ENCODE assay signal across 16 cellular contexts in genomic region chrX:22969416-22969815, GRCh38. TPM values are rescaled to one million over a fixed set of nuclear protein-coding genes. Genes with fewer than 3 reads are reported as not detected.
DNase-seq lines count a peak whose midpoint lies in the region; ATAC-seq and TF ChIP-seq lines count a peak whose summit lies in the region.
"Had no signal": no experiment of that assay in that cellular context is flagged by ENCODE, and none has a peak within 500 bp of the region (broad histone marks: within the 10 kb centered on the region; RNA-seq: fewer than 3 reads in every experiment).

No MANE protein-coding gene starts in this region.

- H3K4me3 ChIP-seq in AG10803 (ENCODE audit: low read length) (no peak overlapping the region), right atrium auricular region (no peak overlapping the region)
- H3K4me3 ChIP-seq: A549 had no signal

- peak overlapping the region in 1 of 2 donors; percentile 23 for H3K27ac ChIP-seq in right atrium auricular region
- H3K27ac ChIP-seq: A549 had no signal

- no peaks in the 10 kb centered on the region for H3K36me3 ChIP-seq in right atrium auricular region

- no peaks in the 10 kb centered on the region for H3K27me3 ChIP-seq in right atrium auricular region

- H3K9me3 ChIP-seq in right atrium auricular region, result no peaks in the 10 kb centered on the region
- H3K9me3 ChIP-seq: A549, SK-N-SH had no signal

- ATAC-seq in GM19351 (IDR thresholded peaks at IDR 0.05; ENCODE audit: unreplicated experiment) (peak; percentile 50), HG02870 (IDR thresholded peaks at IDR 0.05; ENCODE audit: unreplicated experiment) (no peak)
- ATAC-seq: A549; CD8-positive, alpha-beta T cell had no signal

- no peaks in the 10 kb centered on the region for H3K4me1 ChIP-seq in right atrium auricular region
- H3K4me1 ChIP-seq: A549 had no signal

- DNase-seq in AG10803 (ENCODE audit: low read depth) (peak; percentile 17), amniotic epithelial cell (ENCODE audit: low read depth) (peak; percentile 59), foreskin melanocyte (peak; percentile 66), right atrium auricular region (ENCODE audit: low spot score) (no peak), SHP77 (lab: John Stamatoyannopoulos, UW) (no peak), NCI-H2196 treated with DMSO at 0.1 percent for 48 hours (lab: John Stamatoyannopoulos, UW; ENCODE audit: unreplicated experiment) (no peak)
- DNase-seq: CD8-positive, alpha-beta T cell; DMS 273 treated with DMSO at 0.1 percent for 48 hours; NCI-H146; NCI-H226; SK-N-SH had no signal

- TF ChIP-seq CTCF in AG10803 (conservative IDR thresholded peaks at IDR 0.05; ENCODE audit: low read length) (no peak), right atrium auricular region (IDR thresholded peaks at IDR 0.05) (no peak)

RNA-seq across cellular contexts. Expression of gene DDX53, which starts 30.3 kb away (rescaled TPM):
- total RNA-seq in right atrium auricular region, result not detected
- total RNA-seq: CD8-positive, alpha-beta T cell; H4; LHCN-M2 had no signal

Comparison
In these comparisons a context has a peak if more than half of its experiments do, and no peak if none do; other contexts are left out.
1. DNase-seq: peak in AG10803 (single experiment), amniotic epithelial cell (single experiment) and foreskin melanocyte (single experiment); none in right atrium auricular region (single experiment), SHP77 (0 of 2) and NCI-H2196 treated with DMSO at 0.1 percent for 48 hours (single experiment).